In the genomic region with DNA sequence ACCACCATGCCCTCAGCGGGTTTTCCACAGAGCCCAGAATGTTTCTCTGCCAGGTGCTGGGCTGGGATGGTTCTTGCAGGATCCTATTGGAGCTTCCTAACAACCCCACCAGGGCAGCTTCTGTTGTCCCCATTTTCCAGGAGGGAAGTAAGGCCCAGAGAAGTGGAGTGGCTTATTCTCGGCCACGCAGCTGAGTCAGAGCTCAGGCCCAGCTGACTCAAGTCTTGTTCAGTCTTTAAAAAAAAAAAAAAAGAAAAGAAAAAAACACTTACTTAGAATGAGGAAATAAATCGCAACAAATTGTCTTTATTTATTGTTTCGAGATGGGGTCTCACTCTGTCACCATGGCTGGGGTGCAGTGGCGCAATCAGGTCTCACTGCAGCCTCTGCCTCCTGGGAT, we compare ENCODE assay signal across 24 cellular contexts.
DNase-seq lines count a peak whose midpoint lies in the region; ATAC-seq and TF ChIP-seq lines count a peak whose summit lies in the region.
"Had no signal": no experiment of that assay in that cellular context is flagged by ENCODE, and none has a peak within 500 bp of the region (broad histone marks: within the 10 kb centered on the region; RNA-seq: fewer than 3 reads in every experiment).

No MANE protein-coding gene starts in this region.

- no peaks in the 10 kb centered on the region for H3K36me3 ChIP-seq in MG63
- H3K36me3 ChIP-seq: gastrocnemius medialis, ovary, right atrium auricular region had no signal

- ATAC-seq in GM19324 (IDR thresholded peaks at IDR 0.05; ENCODE audit: low FRiP score, unreplicated experiment) = no peak
- ATAC-seq in HG02970 (IDR thresholded peaks at IDR 0.05; ENCODE audit: low FRiP score, unreplicated experiment) = no peak
- ATAC-seq in GM21786 (IDR thresholded peaks at IDR 0.05; ENCODE audit: unreplicated experiment) = no peak
- ATAC-seq: body of pancreas; gastrocnemius medialis; left ventricle myocardium superior; natural killer cell treated with Interleukin-12 subunit alpha and Interleukin-12 subunit beta and Interleukin-15 and Interleukin-18, amount 100 ng/mL, for 72 hours had no signal

- no peaks in the 10 kb centered on the region for H3K27me3 ChIP-seq in MG63
- H3K27me3 ChIP-seq: body of pancreas, gastrocnemius medialis, ovary, right atrium auricular region had no signal

- TF ChIP-seq CTCF in choroid plexus epithelial cell (conservative IDR thresholded peaks at IDR 0.05; ENCODE audit: low read depth, low read length) = no peak

- H3K4me3 ChIP-seq in MG63 = no peak overlapping the region
- no peak overlapping the region for H3K4me3 ChIP-seq in choroid plexus epithelial cell (ENCODE audit: low read depth, low read length)
- H3K4me3 ChIP-seq: body of pancreas, gastrocnemius medialis, ovary, right atrium auricular region had no signal

- no peaks in the 10 kb centered on the region for H3K9me3 ChIP-seq in MG63
- H3K9me3 ChIP-seq: body of pancreas, gastrocnemius medialis, ovary, right atrium auricular region had no signal

- peak; percentile 7 for DNase-seq in EL
- DNase-seq in MG63 = peak; percentile 17
- DNase-seq in choroid plexus epithelial cell (ENCODE audit: low read depth) = peak; percentile 5
- peak; percentile 6 for DNase-seq in non-pigmented ciliary epithelial cell (ENCODE audit: low read depth)
- DNase-seq: activated B cell treated with CpG ODN at 0.5 μM for 24 hours; activated CD4-positive, alpha-beta memory T cell treated with anti-CD3 and anti-CD28 coated beads for 36 hours; body of pancreas; effector CD8-positive, alpha-beta T cell; erythroblast; gastrocnemius medialis; H9; left ventricle myocardium superior; NCI-H2081; NCI-H82; ovary; SHP77; stimulated activated CD4-positive, alpha-beta T cell treated with anti-CD3 and anti-CD28 coated beads, Interleukin-4, amount 100 ng/mL, for 4 hours; stimulated activated naive CD4-positive, alpha-beta T cell; T1000 had no signal
